ENCODE assay signal across 10 cellular contexts in genomic region chr2:109217362-109218086, GRCh38.
DNase-seq lines count a peak whose midpoint lies in the region; ATAC-seq, FAIRE-seq and TF ChIP-seq lines count a peak whose summit lies in the region.
"Had no signal": no experiment of that assay in that cellular context is flagged by ENCODE, and none has a peak within 500 bp of the region (broad histone marks: within the 10 kb centered on the region; RNA-seq: fewer than 3 reads in every experiment).

No MANE protein-coding gene starts in this region.

- H3K4me3 ChIP-seq in Loucy (ENCODE audit: low read length, poor library complexity, severe bottlenecking) (peak overlapping the region; percentile 57), sigmoid colon (no peak overlapping the region), PC-9 (no peak overlapping the region)
- H3K4me3 ChIP-seq: pancreas had no signal

- POLR2A ChIA-PET in PC-9 (lab: Charles Lee; ENCODE audit: unreplicated experiment), result no interaction called here

- FAIRE-seq in endometrium (lab: Jason Lieb, UNC), result peak; percentile 50
- FAIRE-seq: frontal cortex, pancreas had no signal

- no peaks in the 10 kb centered on the region for H3K9me2 ChIP-seq in Loucy (replicated peaks; ENCODE audit: low read depth, low read length)
- H3K9me2 ChIP-seq in PC-9 (ENCODE audit: insufficient read depth), result no peaks in the 10 kb centered on the region

- H3K79me2 ChIP-seq in Loucy (ENCODE audit: insufficient read depth, low read length) (peaks cover 45% of the 10 kb centered on the region), PC-9 (ENCODE audit: low read depth) (peaks cover 22% of the 10 kb centered on the region)

- CTCF ChIA-PET in PC-9 (lab: Charles Lee), result no interaction called here

- TF ChIP-seq CTCF in Loucy (conservative IDR thresholded peaks at IDR 0.05; ENCODE audit: low read length), result no peak
- TF ChIP-seq CTCF in sigmoid colon (IDR thresholded peaks at IDR 0.05), result no peak
- no peak for TF ChIP-seq CTCF in PC-9 (conservative IDR thresholded peaks at IDR 0.05)

- TF ChIP-seq POLR2A in sigmoid colon (IDR thresholded peaks at IDR 0.05), result no peak

- no peak for TF ChIP-seq EP300 in sigmoid colon (IDR thresholded peaks at IDR 0.05)

- H4K20me1 ChIP-seq in Loucy (ENCODE audit: insufficient read depth, low read length, poor library complexity, severe bottlenecking) (no peaks in the 10 kb centered on the region), PC-9 (ENCODE audit: insufficient read depth) (no peaks in the 10 kb centered on the region)

- H3K4me2 ChIP-seq in Loucy (ENCODE audit: low read depth, low read length, poor library complexity, severe bottlenecking) (peak overlapping the region; percentile 77), PC-9 (no peak overlapping the region)

- H3K27me3 ChIP-seq in Loucy (ENCODE audit: insufficient read depth, low read length, poor library complexity, severe bottlenecking) (no peaks in the 10 kb centered on the region), sigmoid colon (no peaks in the 10 kb centered on the region), PC-9 (ENCODE audit: insufficient read depth, low read depth) (no peaks in the 10 kb centered on the region)
- H3K27me3 ChIP-seq: pancreas had no signal

- BruUV-seq in PC-9 (replicated peaks; lab: Mats Ljungman, UMichigan), result no TSS peak

- H3K36me3 ChIP-seq in Loucy (ENCODE audit: insufficient read depth, low read length) (no peaks in the 10 kb centered on the region), sigmoid colon (no peaks in the 10 kb centered on the region), PC-9 (ENCODE audit: low read depth) (no peaks in the 10 kb centered on the region)
- H3K36me3 ChIP-seq: pancreas had no signal

- H3K9me3 ChIP-seq in Loucy (ENCODE audit: insufficient read depth, low read depth, low read length) (no peaks in the 10 kb centered on the region), sigmoid colon (no peaks in the 10 kb centered on the region), PC-9 (ENCODE audit: insufficient read depth, low read depth) (no peaks in the 10 kb centered on the region)
- H3K9me3 ChIP-seq: pancreas had no signal

- intact Hi-C loops in sigmoid colon (cut with DNase I) (no loop called here), PC-9 (cut with micrococcal nuclease; ENCODE audit: unreplicated experiment) (loop anchor here (2.0 kb wide), 1 partner anchor 293 kb away; no protein-coding TSS in a partner anchor)

- no peak overlapping the region for H2AFZ ChIP-seq in Loucy (ENCODE audit: low read length)
- no peak overlapping the region for H2AFZ ChIP-seq in PC-9

- peak overlapping the region in 3 of 4 donors; percentile 5 to 30 (median 11) for H3K27ac ChIP-seq in sigmoid colon
- no peak overlapping the region for H3K27ac ChIP-seq in PC-9

- H3K4me1 ChIP-seq in Loucy (ENCODE audit: insufficient read depth, low read length, poor library complexity, severe bottlenecking) (peaks cover 78% of the 10 kb centered on the region), sigmoid colon (peaks cover 0 to 34% (median 8%) of the 10 kb centered on the region in 4 donors), PC-9 (replicated peaks; ENCODE audit: insufficient read depth) (peaks cover 41% of the 10 kb centered on the region)

- peak; percentile 20 for DNase-seq in NCI-H510A treated with DMSO at 0.1 percent for 48 hours (lab: John Stamatoyannopoulos, UW)
- DNase-seq in NCI-H510A (lab: John Stamatoyannopoulos, UW), result no peak
- no peak for DNase-seq in sigmoid colon
- no peak for DNase-seq in PC-9
- DNase-seq: pancreas had no signal

- H3F3A ChIP-seq in Loucy (ENCODE audit: low read depth), result 0 out of 2 replicates have a peak, but pooled peaks cover 5% of the 10 kb centered on the region
- H3F3A ChIP-seq in PC-9 (ENCODE audit: insufficient read depth, low read depth), result peaks cover 18% of the 10 kb centered on the region; the same call in 1 of the 2 replicates

- ATAC-seq in HG03135 (IDR thresholded peaks at IDR 0.05; ENCODE audit: unreplicated experiment) (no peak), GM18498 (IDR thresholded peaks at IDR 0.05; ENCODE audit: unreplicated experiment) (no peak)

- WGBS in sigmoid colon, 2 donors, result 50 to 75% methylated on average over 12 of the region's 12 CpGs

- peak overlapping the region; percentile 67 for H3K9ac ChIP-seq in Loucy (ENCODE audit: low read depth, low read length, poor library complexity, severe bottlenecking)
